Comparison of ENCODE assay signal across 9 cellular contexts in the genomic region with DNA sequence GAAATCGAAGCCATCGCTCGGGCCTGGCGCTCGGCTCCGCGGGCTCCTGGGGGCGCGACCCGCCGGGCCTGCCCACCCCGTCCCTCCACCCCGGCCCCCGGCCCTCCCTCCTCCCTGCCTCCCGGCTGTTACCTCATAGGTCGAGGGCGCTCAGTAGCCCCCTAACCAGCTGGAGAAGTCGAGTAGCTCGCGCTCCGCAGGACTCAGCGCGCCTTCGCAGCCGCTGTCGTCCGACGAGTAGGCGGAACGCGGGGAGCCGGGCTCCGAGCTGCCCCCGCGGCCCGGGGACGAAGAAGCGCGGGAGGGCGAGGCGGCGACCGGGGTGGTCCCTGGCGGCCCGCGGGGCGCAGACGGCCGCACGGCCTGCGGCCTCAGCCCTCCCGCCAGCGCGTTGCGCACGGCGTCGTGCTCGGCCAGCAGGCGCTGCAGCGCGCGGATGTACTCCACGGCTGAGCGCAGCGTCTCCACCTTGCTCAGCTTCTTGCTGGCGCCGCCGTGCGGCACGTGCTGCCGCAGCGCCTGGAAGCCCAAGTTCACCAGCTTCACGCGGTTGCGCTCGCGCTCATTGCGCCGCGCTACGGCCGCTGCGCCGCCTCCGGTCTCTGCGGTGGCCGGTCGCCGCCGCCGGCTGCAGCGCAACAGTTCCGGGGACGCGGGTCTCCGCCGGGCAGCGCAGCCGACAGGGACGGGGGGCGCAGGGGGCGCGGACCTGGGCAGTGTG. TPM values are rescaled to one million over a fixed set of nuclear protein-coding genes. Genes with fewer than 3 reads are reported as not detected.
DNase-seq lines count a peak whose midpoint lies in the region; ATAC-seq and TF ChIP-seq lines count a peak whose summit lies in the region.
"Had no signal": no experiment of that assay in that cellular context is flagged by ENCODE, and none has a peak within 500 bp of the region (broad histone marks: within the 10 kb centered on the region; RNA-seq: fewer than 3 reads in every experiment).

No MANE protein-coding gene starts in this region.

- intact Hi-C loops in left lung (cut with DNase I) = no loop called here

- peaks cover 10 to 49% of the 10 kb centered on the region in 2 donors for H3K4me1 ChIP-seq in left lung

- H3K36me3 ChIP-seq in left lung = no peaks in the 10 kb centered on the region

- peak overlapping the region; percentile 29 to 52 for H3K4me3 ChIP-seq in left lung

- peak overlapping the region in 1 of 2 donors; percentile 88 for H3K27ac ChIP-seq in left lung

- peaks cover 19 to 48% of the 10 kb centered on the region in 2 donors for H3K27me3 ChIP-seq in left lung

- peak; percentile 53 for ATAC-seq in left lung
- peak; percentile 17 for ATAC-seq in stimulated activated naive CD8-positive, alpha-beta T cell treated with anti-CD3 and anti-CD28 coated beads, Interleukin-15, Interleukin-2, amounts not matched to agents 100 U/mL and 50 U/mL, for 24 hours
- no peak for ATAC-seq in HG03571 (IDR thresholded peaks at IDR 0.05; ENCODE audit: unreplicated experiment)
- ATAC-seq in HG03139 (IDR thresholded peaks at IDR 0.05; ENCODE audit: unreplicated experiment) = no peak

- no peaks in the 10 kb centered on the region for H3K9me3 ChIP-seq in left lung

- peak; percentile 63 for DNase-seq in HPDE6-E6E7 (ENCODE audit: extremely low spot score)
- peak; percentile 83 for DNase-seq in SW480 (ENCODE audit: low spot score)
- DNase-seq in dermis blood vessel endothelial cell = peak; percentile 74
- DNase-seq in left lung = peak; percentile 59 to 89
- DNase-seq in stimulated activated naive CD8-positive, alpha-beta T cell treated with anti-CD3 and anti-CD28 coated beads, Interleukin-15, Interleukin-2, amounts not matched to agents 100 U/mL and 50 U/mL, for 24 hours = peak; percentile 44
- DNase-seq in putamen (ENCODE audit: low spot score) = no peak

- peak in 1 of 2 donors; percentile 15 for TF ChIP-seq CTCF in left lung (IDR thresholded peaks at IDR 0.05)

RNA-seq across cellular contexts. Expression of gene ASCL2, which starts 0.6 kb away (rescaled TPM):
- total RNA-seq in dermis blood vessel endothelial cell (not detected in 2 replicates), left lung (1 to 10 TPM in 1 of 2 donors, under 1 TPM in 1; 0.79 to 2.3 TPM)
- total RNA-seq: T-helper 1 cell treated with Interleukin-12 subunit alpha and Interleukin-12 subunit beta and Interleukin-4 antibody, amounts not matched to agents 30 ng/mL and 1 ng/mL, for 36 hours had no signal

RNA-seq across cellular contexts. Expression of gene C11orf21, which starts 32.0 kb away (rescaled TPM):
- total RNA-seq in dermis blood vessel endothelial cell = not detected in 2 replicates
- 1 to 10 TPM; 2.7 to 6.9 TPM for total RNA-seq in left lung

RNA-seq across cellular contexts. Expression of gene TSPAN32, which starts 32.1 kb away (rescaled TPM):
- total RNA-seq in dermis blood vessel endothelial cell (not detected in 2 replicates), left lung (1 to 10 TPM; 4.2 to 6.2 TPM)

Comparison
In these comparisons a context has a peak if more than half of its experiments do, and no peak if none do; other contexts are left out.
1. ATAC-seq: peak in left lung (single experiment) and stimulated activated naive CD8-positive, alpha-beta T cell treated with anti-CD3 and anti-CD28 coated beads, Interleukin-15, Interleukin-2, amounts not matched to agents 100 U/mL and 50 U/mL, for 24 hours (single experiment); none in HG03571 (single experiment) and HG03139 (single experiment).